Comparison of ENCODE assay signal across 10 cellular contexts in genomic region chr12:57151741-57152407, GRCh38. TPM values are rescaled to one million over a fixed set of nuclear protein-coding genes. Genes with fewer than 3 reads are reported as not detected.
DNase-seq lines count a peak whose midpoint lies in the region; ATAC-seq and TF ChIP-seq lines count a peak whose summit lies in the region.
"Had no signal": no experiment of that assay in that cellular context is flagged by ENCODE, and none has a peak within 500 bp of the region (broad histone marks: within the 10 kb centered on the region; RNA-seq: fewer than 3 reads in every experiment).

No MANE protein-coding gene starts in this region.

- intact Hi-C loops in sciatic nerve (cut with DNase I): no loop called here

- in situ Hi-C loops in HAP-1 (cut with MboI; ENCODE audit: low sequenced_read_pairs): no loop called here

- H3K4me3 Mint-ChIP-seq in WTC11: no peak overlapping the region

- no peaks in the 10 kb centered on the region for H3K9me3 ChIP-seq in HAP-1

- POLR2A ChIA-PET in WTC11 (lab: Charles Lee): no interaction called here

- peaks cover 8% of the 10 kb centered on the region for H3K4me1 Mint-ChIP-seq in WTC11

- TF ChIP-seq CTCF in WTC11 (IDR thresholded peaks at IDR 0.05) (no peak), fibroblast of the aortic adventitia (IDR thresholded peaks at IDR 0.05; ENCODE audit: insufficient read depth, low read length) (no peak)

- ATAC-seq in WTC11: no peak
- ATAC-seq in sciatic nerve: peak; percentile 81
- ATAC-seq in GM18909 (IDR thresholded peaks at IDR 0.05; ENCODE audit: poor library complexity, unreplicated experiment): no peak
- no peak for ATAC-seq in stimulated activated naive CD8-positive, alpha-beta T cell treated with anti-CD3 and anti-CD28 coated beads, Interleukin-15, Interleukin-2, amounts not matched to agents 100 U/mL and 50 U/mL, for 24 hours

- peaks cover 39% of the 10 kb centered on the region for H3K36me3 Mint-ChIP-seq in WTC11

- H3K27me3 Mint-ChIP-seq in WTC11 (ENCODE audit: low read depth): no peaks in the 10 kb centered on the region

- no peaks in the 10 kb centered on the region for H3K9me3 Mint-ChIP-seq in WTC11

- no peaks in the 10 kb centered on the region for H3K4me1 ChIP-seq in HAP-1

- DNase-seq in COR-L47 (lab: John Stamatoyannopoulos, UW): peak; percentile 66
- DNase-seq in WTC11 (ENCODE audit: low spot score): no peak
- DNase-seq in fibroblast of the aortic adventitia (ENCODE audit: low read depth): peak; percentile 97
- DNase-seq in sciatic nerve (ENCODE audit: low spot score): peak; percentile 84
- DNase-seq in HAP-1 (ENCODE audit: low spot score in 2 of 2): no peak
- no peak for DNase-seq in activated CD4-positive, CD25-positive, alpha-beta regulatory T cell treated with anti-CD3 and anti-CD28 coated beads, Interleukin-2, amount 50 U/mL, for 72 hours
- no peak for DNase-seq in stimulated activated naive CD8-positive, alpha-beta T cell treated with anti-CD3 and anti-CD28 coated beads, Interleukin-15, Interleukin-2, amounts not matched to agents 100 U/mL and 50 U/mL, for 24 hours
- DNase-seq: islet precursor cell had no signal

- CTCF ChIA-PET in WTC11 (lab: Charles Lee): interaction anchor here (1.5 to 2.4 kb wide), 2 partner anchors 24 to 28 kb away, joined by 7 to 8 read pairs; no protein-coding TSS in a partner anchor

- H3K36me3 ChIP-seq in HAP-1 (replicated peaks): peaks cover 4% of the 10 kb centered on the region; the same call in 1 of the 2 replicates

- H3K4me3 ChIP-seq in fibroblast of the aortic adventitia (ENCODE audit: low read depth, low read length) (peak overlapping the region; percentile 37), HAP-1 (no peak overlapping the region)
- H3K4me3 ChIP-seq: SK-N-MC had no signal

- no peaks in the 10 kb centered on the region for H3K27me3 ChIP-seq in HAP-1 (ENCODE audit: low read depth)

- peak overlapping the region; percentile 92 for H3K27ac Mint-ChIP-seq in WTC11

TF ChIP-seq in WTC11, 78 proteins besides CTCF, POLR2A, EP300 and RAD21:
- TF ChIP-seq ZNF219 (CRISPR knock-in tag; IDR thresholded peaks at IDR 0.05; ENCODE audit: borderline replicate concordance) (no peak), ZNF416 (CRISPR knock-in tag; IDR thresholded peaks at IDR 0.05) (no peak), NFE2L1 (CRISPR knock-in tag; IDR thresholded peaks at IDR 0.05) (no peak), KAT7 (CRISPR knock-in tag; IDR thresholded peaks at IDR 0.05; ENCODE audit: borderline replicate concordance) (no peak), FOXK1 (CRISPR knock-in tag; IDR thresholded peaks at IDR 0.05) (no peak), TEAD4 (CRISPR knock-in tag; IDR thresholded peaks at IDR 0.05) (no peak), FOXP4 (CRISPR knock-in tag; IDR thresholded peaks at IDR 0.05) (no peak), TCF7 (CRISPR knock-in tag; IDR thresholded peaks at IDR 0.05; ENCODE audit: low read depth) (no peak), E2F5 (CRISPR knock-in tag; IDR thresholded peaks at IDR 0.05) (no peak), IRF2 (CRISPR knock-in tag; IDR thresholded peaks at IDR 0.05; ENCODE audit: borderline replicate concordance, low read depth) (no peak), RELA (CRISPR knock-in tag; IDR thresholded peaks at IDR 0.05; ENCODE audit: borderline replicate concordance) (no peak), EMX1 (CRISPR knock-in tag; IDR thresholded peaks at IDR 0.05) (no peak)

RNA-seq across cellular contexts. Expression of gene LRP1-AS, which starts 4.5 kb away (rescaled TPM):
- total RNA-seq in WTC11 (2021) (not detected in 3 replicates), fibroblast of the aortic adventitia (ENCODE audit: low replicate concordance) (not detected in 2 replicates), sciatic nerve (not detected)

RNA-seq across cellular contexts. Expression of gene LRP1, which starts 23.6 kb away (rescaled TPM):
- total RNA-seq in WTC11 (2021) (107 to 120 TPM (median 112 TPM) in 3 replicates), fibroblast of the aortic adventitia (ENCODE audit: low replicate concordance) (381 and 541 TPM in 2 replicates), sciatic nerve (760 TPM)

RNA-seq across cellular contexts. Expression of gene STAT6, which starts 40.7 kb away (rescaled TPM):
- total RNA-seq in WTC11 (2021) (47.0 to 50.0 TPM (median 48.9 TPM) in 3 replicates), fibroblast of the aortic adventitia (ENCODE audit: low replicate concordance) (89.0 and 102 TPM in 2 replicates), sciatic nerve (187 TPM)

Comparison
In these comparisons a context has a peak if more than half of its experiments do, and no peak if none do; other contexts are left out.
1. DNase-seq: peak in COR-L47 (single experiment), fibroblast of the aortic adventitia (single experiment) and sciatic nerve (single experiment); none in WTC11 (single experiment), HAP-1 (0 of 2), activated CD4-positive, CD25-positive, alpha-beta regulatory T cell treated with anti-CD3 and anti-CD28 coated beads, Interleukin-2, amount 50 U/mL, for 72 hours (single experiment) and stimulated activated naive CD8-positive, alpha-beta T cell treated with anti-CD3 and anti-CD28 coated beads, Interleukin-15, Interleukin-2, amounts not matched to agents 100 U/mL and 50 U/mL, for 24 hours (single experiment).